Comparison of ENCODE assay signal across 8 cellular contexts in the genomic region with DNA sequence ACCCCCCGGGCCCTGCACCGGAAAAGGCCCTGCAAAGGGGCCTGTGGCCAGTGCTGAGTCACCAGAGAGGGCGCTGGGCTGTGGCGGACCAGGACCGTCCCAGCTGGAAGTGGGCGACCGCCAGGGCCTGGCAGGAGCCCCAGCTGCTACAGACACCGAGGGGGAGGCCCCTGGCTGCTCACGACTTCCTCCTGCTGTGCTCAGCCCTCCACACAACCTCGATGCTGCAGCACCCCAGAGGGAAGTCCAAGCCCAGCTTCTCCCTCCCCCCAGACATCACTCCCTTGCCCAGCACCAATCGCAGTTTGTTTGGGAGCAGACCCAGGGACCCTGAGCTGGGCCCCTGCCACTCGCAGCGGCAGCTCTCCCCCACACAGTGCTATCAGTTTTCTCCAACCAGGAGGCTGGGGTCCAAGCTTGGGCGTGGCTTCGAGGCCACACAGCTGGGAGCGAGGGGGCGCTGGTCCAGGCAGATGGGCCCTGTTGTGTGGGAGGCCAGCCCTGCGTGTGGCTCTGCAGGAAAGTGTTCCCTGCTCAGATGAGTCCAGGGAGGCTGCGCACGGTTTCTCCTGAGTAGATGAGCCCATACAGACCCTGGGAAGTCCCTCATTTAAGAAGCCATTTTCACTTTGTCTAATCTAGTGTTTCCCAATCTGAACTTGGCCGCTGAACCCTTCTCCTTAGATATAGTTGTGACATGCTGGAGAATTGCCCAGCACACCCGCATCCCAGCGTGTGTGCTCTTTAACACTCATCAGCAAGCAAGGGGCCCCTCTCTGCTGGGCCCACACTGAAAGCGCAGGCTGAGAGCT. TPM values are rescaled to one million over a fixed set of nuclear protein-coding genes. Genes with fewer than 3 reads are reported as not detected.
A peak's percentile ranks its signal among the peaks of the same experiment; 100 is the strongest.
DNase-seq lines count a peak whose midpoint lies in the region; ATAC-seq and TF ChIP-seq lines count a peak whose summit lies in the region.

No MANE protein-coding gene starts in this region.

- H3K27me3 Mint-ChIP-seq in T-helper 1 cell treated with Interleukin-12 subunit alpha and Interleukin-12 subunit beta and Interleukin-4 antibody, amounts not matched to agents 30 μg/mL and 1 μg/mL, for 36 hours (ENCODE audit: low read depth): no peaks in the 10 kb centered on the region

- ATAC-seq in GM21360 (IDR thresholded peaks at IDR 0.05; ENCODE audit: unreplicated experiment): peak; percentile 50
- peak; percentile 52 for ATAC-seq in HG03571 (IDR thresholded peaks at IDR 0.05; ENCODE audit: unreplicated experiment)

- DNase-seq in Daoy (ENCODE audit: low read depth) (peak; percentile 90), choroid plexus epithelial cell (ENCODE audit: low read depth) (peak; percentile 97), left kidney (ENCODE audit: low read depth, low spot score) (peak; percentile 99), NCI-H2196 (lab: John Stamatoyannopoulos, UW; ENCODE audit: unreplicated experiment) (no peak)
- peak; percentile 56 for DNase-seq in stimulated activated CD4-positive, alpha-beta T cell treated with anti-CD3 and anti-CD28 coated beads, Interleukin-1b, Interleukin-23, amount 100 ng/mL, for 48 hours

- H3K4me1 Mint-ChIP-seq in T-helper 1 cell treated with Interleukin-12 subunit alpha and Interleukin-12 subunit beta and Interleukin-4 antibody, amounts not matched to agents 30 μg/mL and 1 μg/mL, for 36 hours (ENCODE audit: low read depth): peaks cover 51% of the 10 kb centered on the region

- TF ChIP-seq CTCF in choroid plexus epithelial cell (conservative IDR thresholded peaks at IDR 0.05; ENCODE audit: low read depth, low read length): peak; percentile 31

- no peaks in the 10 kb centered on the region for H3K9me3 Mint-ChIP-seq in T-helper 1 cell treated with Interleukin-12 subunit alpha and Interleukin-12 subunit beta and Interleukin-4 antibody, amounts not matched to agents 30 μg/mL and 1 μg/mL, for 36 hours

- peak overlapping the region; percentile 20 for H3K4me3 ChIP-seq in choroid plexus epithelial cell (ENCODE audit: low read depth, low read length)

- peaks cover 10% of the 10 kb centered on the region for H3K36me3 Mint-ChIP-seq in T-helper 1 cell treated with Interleukin-12 subunit alpha and Interleukin-12 subunit beta and Interleukin-4 antibody, amounts not matched to agents 30 μg/mL and 1 μg/mL, for 36 hours (ENCODE audit: low read depth)

- peak overlapping the region; percentile 67 for H3K4me3 Mint-ChIP-seq in T-helper 1 cell treated with Interleukin-12 subunit alpha and Interleukin-12 subunit beta and Interleukin-4 antibody, amounts not matched to agents 30 μg/mL and 1 μg/mL, for 36 hours

- peak overlapping the region; percentile 93 for H3K27ac Mint-ChIP-seq in T-helper 1 cell treated with Interleukin-12 subunit alpha and Interleukin-12 subunit beta and Interleukin-4 antibody, amounts not matched to agents 30 μg/mL and 1 μg/mL, for 36 hours

RNA-seq across cellular contexts. Expression of a gene that starts 5.6 kb away (rescaled TPM):
- total RNA-seq in Daoy (2014; rRNA removed; shearing (Covaris generic)): 3.4 and 5.7 TPM in 2 replicates

RNA-seq across cellular contexts. Expression of a gene that starts 24.6 kb away (rescaled TPM):
- total RNA-seq in Daoy (2014; rRNA removed; shearing (Covaris generic)): 29.2 and 32.0 TPM in 2 replicates

RNA-seq across cellular contexts. Expression of a gene that starts 25.3 kb away (rescaled TPM):
- 23.2 and 34.7 TPM in 2 replicates for total RNA-seq in Daoy (2014; rRNA removed; shearing (Covaris generic))

RNA-seq across cellular contexts. Expression of a gene that starts 41.5 kb away (rescaled TPM):
- 3,366 and 4,590 TPM in 2 replicates for total RNA-seq in Daoy (2014; rRNA removed; shearing (Covaris generic))

RNA-seq across cellular contexts. Expression of a gene that starts 52.2 kb away (rescaled TPM):
- total RNA-seq in Daoy (2014; rRNA removed; shearing (Covaris generic)): 71.4 and 92.3 TPM in 2 replicates
